In the genomic region with DNA sequence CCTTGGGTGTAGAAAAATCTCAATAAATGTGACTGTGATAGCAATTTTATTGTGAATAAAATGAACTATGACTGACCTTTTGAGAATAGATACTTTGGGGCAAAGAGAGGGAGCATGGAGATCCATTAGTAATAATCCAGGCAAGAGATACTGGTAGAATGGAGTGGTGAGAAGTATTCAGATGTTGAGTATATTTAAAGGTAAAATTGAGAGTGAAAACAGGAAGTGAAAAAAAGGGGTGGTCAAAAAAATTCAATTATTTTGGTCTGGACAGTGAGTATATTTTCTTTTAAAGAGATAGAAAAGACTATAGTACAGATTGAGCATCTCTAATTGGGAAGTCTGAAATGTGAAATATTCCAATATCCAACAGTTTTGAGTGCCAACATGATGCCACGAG, we compare ENCODE assay signal across 25 cellular contexts.
DNase-seq lines count a peak whose midpoint lies in the region; ATAC-seq, FAIRE-seq and TF ChIP-seq lines count a peak whose summit lies in the region.
"Had no signal": no experiment of that assay in that cellular context is flagged by ENCODE, and none has a peak within 500 bp of the region (broad histone marks: within the 10 kb centered on the region; RNA-seq: fewer than 3 reads in every experiment).

No MANE protein-coding gene starts in this region.

- no peak overlapping the region for H3K27ac Mint-ChIP-seq in activated naive CD4-positive, alpha-beta T cell treated with anti-CD3 and anti-CD28 coated beads for 36 hours
- H3K27ac Mint-ChIP-seq: CD4-positive, alpha-beta memory T cell; GM23338; H9 had no signal

- H3K9me3 Mint-ChIP-seq in activated naive CD4-positive, alpha-beta T cell treated with anti-CD3 and anti-CD28 coated beads for 36 hours, result peaks cover 7% of the 10 kb centered on the region
- H3K9me3 Mint-ChIP-seq: GM23338, H9 had no signal

- H3K27me3 ChIP-seq in GM12878 (replicated peaks in 1 of 2; ENCODE audit: control insufficient read depth in 2 of 2, insufficient read depth in 2 of 2, low read length in 1 of 2), result no peaks in the 10 kb centered on the region

- ATAC-seq in GM18868 (IDR thresholded peaks at IDR 0.05; ENCODE audit: unreplicated experiment), result peak; percentile 71
- peak; percentile 61 for ATAC-seq in HG02852 (IDR thresholded peaks at IDR 0.05; ENCODE audit: unreplicated experiment)
- ATAC-seq in HG03378 (IDR thresholded peaks at IDR 0.05; ENCODE audit: unreplicated experiment), result peak; percentile 49
- peak; percentile 55 for ATAC-seq in GM12878
- ATAC-seq: GM23338 had no signal

- in situ Hi-C loops in GM12878 (cut with MboI), result no loop called here

- RAD21 ChIA-PET in GM12878 (lab: Charles Lee; ENCODE audit: unreplicated experiment), result no interaction called here

- no peak overlapping the region for H3K4me2 ChIP-seq in GM12878 (ENCODE audit: control insufficient read depth, insufficient read depth)
- H3K4me2 ChIP-seq: GM23338 had no signal

- no peaks in the 10 kb centered on the region for H3K36me3 ChIP-seq in GM12878 (ENCODE audit: control insufficient read depth in 2 of 2, insufficient read depth in 2 of 2, low read length in 1 of 2)

- intact Hi-C loops in GM12878 (cut with micrococcal nuclease; ENCODE audit: unreplicated experiment), result no loop called here
- intact Hi-C loops in activated naive CD4-positive, alpha-beta T cell treated with anti-CD3 and anti-CD28 coated beads for 36 hours (cut with micrococcal nuclease), result no loop called here

- 72% methylated on average over 1 of the region's 1 CpG for WGBS in GM12878 (ENCODE audit: insufficient coverage, insufficient replicate concordance, low lambda C conversion rate, missing lambda C conversion rate)

- no peak for TF ChIP-seq EP300 in GM12878 (IDR thresholded peaks at IDR 0.05; ENCODE audit: borderline replicate concordance in 1 of 2, control insufficient read depth in 1 of 2, low read depth in 2 of 2, low read length in 2 of 2)

- no peaks in the 10 kb centered on the region for H3K4me1 ChIP-seq in GM12878 (ENCODE audit: control insufficient read depth, insufficient read depth, low read length)

- TF ChIP-seq POLR2A in GM12878 (IDR thresholded peaks at IDR 0.05; ENCODE audit: low read depth, low read length), result no peak

- H4K20me1 ChIP-seq in GM12878 (ENCODE audit: control insufficient read depth, insufficient read depth), result no peaks in the 10 kb centered on the region

- POLR2A ChIA-PET in GM12878 (lab: Charles Lee), result no interaction called here

- H3K27ac ChIP-seq in GM12878 (ENCODE audit: control insufficient read depth, insufficient read depth), result no peak overlapping the region

- H2AFZ ChIP-seq in GM12878 (ENCODE audit: control insufficient read depth, low read depth, low read length), result no peak overlapping the region
- H2AFZ ChIP-seq: GM23338 had no signal

- DNase-seq in GM12878 (ENCODE audit: low read depth, low spot score), result no peak
- DNase-seq in DMS 273 treated with DMSO at 0.1 percent for 48 hours (lab: John Stamatoyannopoulos, UW), result no peak
- DNase-seq in hepatic stellate cell (ENCODE audit: low spot score), result no peak
- no peak for DNase-seq in activated naive CD4-positive, alpha-beta T cell treated with anti-CD3 and anti-CD28 coated beads for 36 hours
- no peak for DNase-seq in NCI-H526 (lab: John Stamatoyannopoulos, UW)
- DNase-seq: C1 segment of cervical spinal cord; CD4-positive, alpha-beta memory T cell; COR-L47; DMS79; EL; GDM1; H9; NCI-H1092 treated with DMSO at 0.1 percent for 48 hours; NCI-H1436; NCI-H1930; NCI-H2107; NCI-H446; NCI-H526 treated with DMSO at 0.1 percent for 48 hours; RPMI8226; SHP77 had no signal

- SMC1A ChIA-PET in GM12878 (lab: Charles Lee; ENCODE audit: uncharacterized antibody, unreplicated experiment), result no interaction called here

- no TSS peak for BruUV-seq in GM12878 (replicated peaks; lab: Mats Ljungman, UMichigan)

- no peak overlapping the region for H3K9ac ChIP-seq in GM12878 (ENCODE audit: control insufficient read depth, insufficient read depth, low read length)

- TF ChIP-seq CTCF in GM12878 (IDR thresholded peaks at IDR 0.05 in 2 of 3, conservative IDR thresholded peaks at IDR 0.05 in 1 of 3; ENCODE audit: control insufficient read depth in 2 of 3, extremely low read depth in 1 of 3, insufficient read depth in 1 of 3, low read depth in 3 of 3, low read length in 3 of 3), result no peak

- no peaks in the 10 kb centered on the region for H3K79me2 ChIP-seq in GM12878 (ENCODE audit: control insufficient read depth, insufficient read depth, low read length)

- H3K9me3 ChIP-seq in GM12878 (replicated peaks; ENCODE audit: control insufficient read depth, insufficient read depth, low read length), result no peaks in the 10 kb centered on the region

- no peak overlapping the region for H3K4me3 ChIP-seq in GM12878
- H3K4me3 ChIP-seq: GM23338 had no signal

- TF ChIP-seq RAD21 in GM12878 (IDR thresholded peaks at IDR 0.05; ENCODE audit: insufficient read depth, low read depth, low read length), result no peak

- no peaks in the 10 kb centered on the region for H3K4me1 Mint-ChIP-seq in activated naive CD4-positive, alpha-beta T cell treated with anti-CD3 and anti-CD28 coated beads for 36 hours (ENCODE audit: low read depth)
- H3K4me1 Mint-ChIP-seq: CD4-positive, alpha-beta memory T cell; GM23338; H9 had no signal

- no peaks in the 10 kb centered on the region for H3K27me3 Mint-ChIP-seq in activated naive CD4-positive, alpha-beta T cell treated with anti-CD3 and anti-CD28 coated beads for 36 hours (ENCODE audit: low read depth)
- H3K27me3 Mint-ChIP-seq: CD4-positive, alpha-beta memory T cell had no signal

- no peak overlapping the region for H3K4me3 Mint-ChIP-seq in activated naive CD4-positive, alpha-beta T cell treated with anti-CD3 and anti-CD28 coated beads for 36 hours
- H3K4me3 Mint-ChIP-seq: CD4-positive, alpha-beta memory T cell; GM23338; H9 had no signal

- FAIRE-seq in GM12878 (lab: Jason Lieb, UNC), result no peak
- FAIRE-seq: GM12892 had no signal

- CTCF ChIA-PET in GM12878 (lab: Yijun Ruan, JAX), result no interaction called here
- CTCF ChIA-PET in activated naive CD4-positive, alpha-beta T cell treated with anti-CD3 and anti-CD28 coated beads for 36 hours (lab: Charles Lee), result no interaction called here

- H3K36me3 Mint-ChIP-seq in activated naive CD4-positive, alpha-beta T cell treated with anti-CD3 and anti-CD28 coated beads for 36 hours (ENCODE audit: low read depth), result no peaks in the 10 kb centered on the region
- H3K36me3 Mint-ChIP-seq: CD4-positive, alpha-beta memory T cell had no signal

TF ChIP-seq in GM12878, 131 proteins besides CTCF, POLR2A, EP300 and RAD21:
- TF ChIP-seq STAT3 (IDR thresholded peaks at IDR 0.05; ENCODE audit: low read depth, low read length) (no peak), LARP7 (IDR thresholded peaks at IDR 0.05) (no peak), BRCA1 (IDR thresholded peaks at IDR 0.05; ENCODE audit: low read depth, low read length) (no peak), PAX5 (IDR thresholded peaks at IDR 0.05; ENCODE audit: borderline replicate concordance, low read depth, low read length) (no peak), PAX8 (IDR thresholded peaks at IDR 0.05) (no peak), SPI1 (IDR thresholded peaks at IDR 0.05; ENCODE audit: borderline replicate concordance, insufficient read depth, low read depth, low read length) (peak; percentile 65)
- TF ChIP-seq, protein P1, sequence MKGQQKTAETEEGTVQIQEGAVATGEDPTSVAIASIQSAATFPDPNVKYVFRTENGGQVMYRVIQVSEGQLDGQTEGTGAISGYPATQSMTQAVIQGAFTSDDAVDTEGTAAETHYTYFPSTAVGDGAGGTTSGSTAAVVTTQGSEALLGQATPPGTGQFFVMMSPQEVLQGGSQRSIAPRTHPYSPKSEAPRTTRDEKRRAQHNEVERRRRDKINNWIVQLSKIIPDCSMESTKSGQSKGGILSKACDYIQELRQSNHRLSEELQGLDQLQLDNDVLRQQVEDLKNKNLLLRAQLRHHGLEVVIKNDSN (IDR thresholded peaks at IDR 0.05; ENCODE audit: borderline replicate concordance, extremely low read length, insufficient read depth, low read depth, low read length), result no peak
- TF ChIP-seq, protein P2, sequence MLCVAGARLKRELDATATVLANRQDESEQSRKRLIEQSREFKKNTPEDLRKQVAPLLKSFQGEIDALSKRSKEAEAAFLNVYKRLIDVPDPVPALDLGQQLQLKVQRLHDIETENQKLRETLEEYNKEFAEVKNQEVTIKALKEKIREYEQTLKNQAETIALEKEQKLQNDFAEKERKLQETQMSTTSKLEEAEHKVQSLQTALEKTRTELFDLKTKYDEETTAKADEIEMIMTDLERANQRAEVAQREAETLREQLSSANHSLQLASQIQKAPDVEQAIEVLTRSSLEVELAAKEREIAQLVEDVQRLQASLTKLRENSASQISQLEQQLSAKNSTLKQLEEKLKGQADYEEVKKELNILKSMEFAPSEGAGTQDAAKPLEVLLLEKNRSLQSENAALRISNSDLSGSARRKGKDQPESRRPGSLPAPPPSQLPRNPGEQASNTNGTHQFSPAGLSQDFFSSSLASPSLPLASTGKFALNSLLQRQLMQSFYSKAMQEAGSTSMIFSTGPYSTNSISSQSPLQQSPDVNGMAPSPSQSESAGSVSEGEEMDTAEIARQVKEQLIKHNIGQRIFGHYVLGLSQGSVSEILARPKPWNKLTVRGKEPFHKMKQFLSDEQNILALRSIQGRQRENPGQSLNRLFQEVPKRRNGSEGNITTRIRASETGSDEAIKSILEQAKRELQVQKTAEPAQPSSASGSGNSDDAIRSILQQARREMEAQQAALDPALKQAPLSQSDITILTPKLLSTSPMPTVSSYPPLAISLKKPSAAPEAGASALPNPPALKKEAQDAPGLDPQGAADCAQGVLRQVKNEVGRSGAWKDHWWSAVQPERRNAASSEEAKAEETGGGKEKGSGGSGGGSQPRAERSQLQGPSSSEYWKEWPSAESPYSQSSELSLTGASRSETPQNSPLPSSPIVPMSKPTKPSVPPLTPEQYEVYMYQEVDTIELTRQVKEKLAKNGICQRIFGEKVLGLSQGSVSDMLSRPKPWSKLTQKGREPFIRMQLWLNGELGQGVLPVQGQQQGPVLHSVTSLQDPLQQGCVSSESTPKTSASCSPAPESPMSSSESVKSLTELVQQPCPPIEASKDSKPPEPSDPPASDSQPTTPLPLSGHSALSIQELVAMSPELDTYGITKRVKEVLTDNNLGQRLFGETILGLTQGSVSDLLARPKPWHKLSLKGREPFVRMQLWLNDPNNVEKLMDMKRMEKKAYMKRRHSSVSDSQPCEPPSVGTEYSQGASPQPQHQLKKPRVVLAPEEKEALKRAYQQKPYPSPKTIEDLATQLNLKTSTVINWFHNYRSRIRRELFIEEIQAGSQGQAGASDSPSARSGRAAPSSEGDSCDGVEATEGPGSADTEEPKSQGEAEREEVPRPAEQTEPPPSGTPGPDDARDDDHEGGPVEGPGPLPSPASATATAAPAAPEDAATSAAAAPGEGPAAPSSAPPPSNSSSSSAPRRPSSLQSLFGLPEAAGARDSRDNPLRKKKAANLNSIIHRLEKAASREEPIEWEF (IDR thresholded peaks at IDR 0.05; ENCODE audit: insufficient replicate concordance, low read depth, low read length), result no peak
